In genomic region chr3:38031022-38031994, GRCh38 we compare ENCODE assay signal across 7 cellular contexts. TPM values are rescaled to one million over a fixed set of nuclear protein-coding genes. Genes with fewer than 3 reads are reported as not detected.
DNase-seq lines count a peak whose midpoint lies in the region; ATAC-seq and TF ChIP-seq lines count a peak whose summit lies in the region.

No MANE protein-coding gene starts in this region.

- no peak for TF ChIP-seq CTCF in GM13977 (IDR thresholded peaks at IDR 0.05; ENCODE audit: extremely low read depth, insufficient read depth, missing control alignments)

- in situ Hi-C loops in GM13977 (cut with MboI; ENCODE audit: low pct_unique_long_range_greater_than_20kb, low sequenced_read_pairs, unreplicated experiment): no loop called here

- ATAC-seq in HG02938 (IDR thresholded peaks at IDR 0.05; ENCODE audit: unreplicated experiment): no peak

- peak; percentile 82 for DNase-seq in LHCN-M2 (ENCODE audit: low read depth)
- peak; percentile 47 for DNase-seq in activated T-cell treated with anti-CD3 and anti-CD28 coated beads for 1 hour (ENCODE audit: low read depth)
- peak; percentile 26 for DNase-seq in fibroblast of peridontal ligament (ENCODE audit: extremely low read depth)
- DNase-seq in GM13977 (ENCODE audit: low spot score): no peak
- no peak for DNase-seq in globus pallidus (ENCODE audit: low spot score)

- peak overlapping the region in 19 of 21 experiments; percentile 53 to 93 (median 78) for H3K27ac ChIP-seq in skin epidermis

- no peak overlapping the region for H3K4me3 ChIP-seq in skin epidermis

RNA-seq across cellular contexts. Expression of gene PLCD1, which starts 1.9 kb away (rescaled TPM):
- total RNA-seq in LHCN-M2 (2014; rRNA removed): 17.2 and 17.4 TPM in 2 replicates
- 29.5 TPM for polyA plus RNA-seq in LHCN-M2 (2012)

RNA-seq across cellular contexts. Expression of gene DLEC1, which starts 7.7 kb away (rescaled TPM):
- 0.13 TPM in 1 of 2 replicates, not detected in the other for total RNA-seq in LHCN-M2 (2014; rRNA removed)
- not detected for polyA plus RNA-seq in LHCN-M2 (2012)

RNA-seq across cellular contexts. Expression of gene VILL, which starts 40.7 kb away (rescaled TPM):
- total RNA-seq in LHCN-M2 (2014; rRNA removed): 8.4 and 8.8 TPM in 2 replicates
- 3.0 TPM for polyA plus RNA-seq in LHCN-M2 (2012)

Comparison
In these comparisons a context has a peak if more than half of its experiments do, and no peak if none do; other contexts are left out.
1. DNase-seq: peak in LHCN-M2 (single experiment), activated T-cell treated with anti-CD3 and anti-CD28 coated beads for 1 hour (single experiment) and fibroblast of peridontal ligament (single experiment); none in GM13977 (single experiment) and globus pallidus (single experiment).